1 cellular context compared by ENCODE assay signal in the genomic region with DNA sequence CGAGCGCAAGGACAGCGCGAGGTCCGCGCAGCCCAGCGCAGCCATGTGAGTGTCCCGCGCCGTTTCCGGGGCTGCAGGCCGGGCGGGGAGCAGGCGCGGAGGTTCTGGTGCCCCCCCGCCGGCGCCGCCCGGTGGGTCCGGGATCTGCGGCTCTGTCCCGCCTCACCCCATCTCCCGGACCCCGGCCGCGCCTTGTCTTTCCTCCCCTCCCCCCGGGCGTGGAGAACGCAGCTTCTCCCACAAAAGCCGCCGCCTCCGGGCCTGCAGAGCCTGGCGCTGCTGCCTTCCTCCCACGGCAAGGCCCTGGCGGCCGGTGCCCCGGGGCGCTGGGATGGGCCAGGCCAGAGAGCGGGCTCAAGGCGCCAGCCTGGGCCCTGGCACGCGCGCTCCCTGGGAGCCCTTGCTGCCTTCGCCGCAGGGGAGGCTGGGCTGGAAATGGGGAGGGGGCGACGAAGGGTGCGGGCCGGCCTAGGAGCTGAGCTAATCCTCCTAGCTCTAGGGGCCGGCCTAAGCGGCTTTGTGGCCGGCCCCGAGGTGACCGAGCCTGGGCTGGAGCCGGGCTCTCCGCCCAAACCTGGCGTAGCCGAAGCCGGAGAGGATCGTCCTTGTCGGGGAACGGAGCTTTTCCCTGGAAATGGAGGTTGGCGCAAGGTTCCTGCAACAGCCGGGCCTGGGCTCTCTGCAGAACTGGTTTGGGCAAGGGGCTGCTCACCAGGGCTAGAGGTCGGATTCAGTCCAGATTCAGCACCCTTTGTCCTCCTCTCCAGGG.
A peak's percentile ranks its signal among the peaks of the same experiment; 100 is the strongest.
TF ChIP-seq lines count a peak whose summit lies in the region.

No MANE protein-coding gene starts in this region.

TF ChIP-seq in HCT116, 20 proteins besides CTCF, POLR2A, EP300 and RAD21:
- TF ChIP-seq, protein P1, sequence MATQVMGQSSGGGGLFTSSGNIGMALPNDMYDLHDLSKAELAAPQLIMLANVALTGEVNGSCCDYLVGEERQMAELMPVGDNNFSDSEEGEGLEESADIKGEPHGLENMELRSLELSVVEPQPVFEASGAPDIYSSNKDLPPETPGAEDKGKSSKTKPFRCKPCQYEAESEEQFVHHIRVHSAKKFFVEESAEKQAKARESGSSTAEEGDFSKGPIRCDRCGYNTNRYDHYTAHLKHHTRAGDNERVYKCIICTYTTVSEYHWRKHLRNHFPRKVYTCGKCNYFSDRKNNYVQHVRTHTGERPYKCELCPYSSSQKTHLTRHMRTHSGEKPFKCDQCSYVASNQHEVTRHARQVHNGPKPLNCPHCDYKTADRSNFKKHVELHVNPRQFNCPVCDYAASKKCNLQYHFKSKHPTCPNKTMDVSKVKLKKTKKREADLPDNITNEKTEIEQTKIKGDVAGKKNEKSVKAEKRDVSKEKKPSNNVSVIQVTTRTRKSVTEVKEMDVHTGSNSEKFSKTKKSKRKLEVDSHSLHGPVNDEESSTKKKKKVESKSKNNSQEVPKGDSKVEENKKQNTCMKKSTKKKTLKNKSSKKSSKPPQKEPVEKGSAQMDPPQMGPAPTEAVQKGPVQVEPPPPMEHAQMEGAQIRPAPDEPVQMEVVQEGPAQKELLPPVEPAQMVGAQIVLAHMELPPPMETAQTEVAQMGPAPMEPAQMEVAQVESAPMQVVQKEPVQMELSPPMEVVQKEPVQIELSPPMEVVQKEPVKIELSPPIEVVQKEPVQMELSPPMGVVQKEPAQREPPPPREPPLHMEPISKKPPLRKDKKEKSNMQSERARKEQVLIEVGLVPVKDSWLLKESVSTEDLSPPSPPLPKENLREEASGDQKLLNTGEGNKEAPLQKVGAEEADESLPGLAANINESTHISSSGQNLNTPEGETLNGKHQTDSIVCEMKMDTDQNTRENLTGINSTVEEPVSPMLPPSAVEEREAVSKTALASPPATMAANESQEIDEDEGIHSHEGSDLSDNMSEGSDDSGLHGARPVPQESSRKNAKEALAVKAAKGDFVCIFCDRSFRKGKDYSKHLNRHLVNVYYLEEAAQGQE (IDR thresholded peaks at IDR 0.05; ENCODE audit: low read depth) = no peak
- no peak for TF ChIP-seq ELF1 (IDR thresholded peaks at IDR 0.05; ENCODE audit: borderline replicate concordance, low read depth)
- peak; percentile 9 for TF ChIP-seq TCF7L2 (IDR thresholded peaks at IDR 0.05; ENCODE audit: borderline replicate concordance, extremely low read depth, insufficient read depth, insufficient read length)
- no peak for TF ChIP-seq EGR1 (IDR thresholded peaks at IDR 0.05; ENCODE audit: low read depth)
- TF ChIP-seq MAX (IDR thresholded peaks at IDR 0.05) = peak; percentile 50; the same call in 1 of the 2 replicates
- TF ChIP-seq EZH2phosphoT487 (IDR thresholded peaks at IDR 0.05; ENCODE audit: borderline replicate concordance) = no peak
- no peak for TF ChIP-seq ZNF274 (IDR thresholded peaks at IDR 0.05; ENCODE audit: low read depth, low read length)
- TF ChIP-seq SP1 (IDR thresholded peaks at IDR 0.05; ENCODE audit: low read depth) = no peak
- TF ChIP-seq POLR2AphosphoS5 (IDR thresholded peaks at IDR 0.05; ENCODE audit: low read depth, low read length) = peak; percentile 68
- TF ChIP-seq JUND (IDR thresholded peaks at IDR 0.05) = no peak
- peak; percentile 96 for TF ChIP-seq ZFX (IDR thresholded peaks at IDR 0.05)
